23 cellular contexts compared by ENCODE assay signal in genomic region chr19:590750-591098, GRCh38. TPM values are rescaled to one million over a fixed set of nuclear protein-coding genes. Genes with fewer than 3 reads are reported as not detected.
DNase-seq lines count a peak whose midpoint lies in the region; ATAC-seq and TF ChIP-seq lines count a peak whose summit lies in the region.
"Had no signal": no experiment of that assay in that cellular context is flagged by ENCODE, and none has a peak within 500 bp of the region (broad histone marks: within the 10 kb centered on the region; RNA-seq: fewer than 3 reads in every experiment).

No MANE protein-coding gene starts in this region.

- ATAC-seq in left cardiac atrium, result no peak
- ATAC-seq in activated naive CD8-positive, alpha-beta T cell treated with anti-CD3 and anti-CD28 coated beads, Interleukin-2, amount 50 U/mL, for 24 hours, result no peak
- no peak for ATAC-seq in GM18907 (IDR thresholded peaks at IDR 0.05; ENCODE audit: unreplicated experiment)

- H3K9me3 ChIP-seq in left ventricle myocardium inferior (replicated peaks) (no peaks in the 10 kb centered on the region), SJSA1 (replicated peaks) (peaks cover 3% of the 10 kb centered on the region; the same call in 1 of the 2 replicates), suprapubic skin (no peaks in the 10 kb centered on the region)
- H3K9me3 ChIP-seq: body of pancreas had no signal

- H3K36me3 Mint-ChIP-seq in activated naive CD8-positive, alpha-beta T cell treated with anti-CD3 and anti-CD28 coated beads, Interleukin-2, amount 50 U/mL, for 24 hours (ENCODE audit: low read depth), result no peaks in the 10 kb centered on the region
- H3K36me3 Mint-ChIP-seq in activated naive CD4-positive, alpha-beta T cell treated with anti-CD3 and anti-CD28 coated beads for 36 hours (ENCODE audit: low read depth), result no peaks in the 10 kb centered on the region
- H3K36me3 Mint-ChIP-seq: activated naive CD4-positive, alpha-beta T cell treated with anti-CD3 and anti-CD28 coated beads, Interleukin-2, amount 50 U/mL, for 24 hours had no signal

- peaks cover 70% of the 10 kb centered on the region for H3K27me3 ChIP-seq in left ventricle myocardium inferior (ENCODE audit: low read depth)
- H3K27me3 ChIP-seq in SJSA1 (replicated peaks), result peaks cover 21% of the 10 kb centered on the region
- peaks cover 80% of the 10 kb centered on the region for H3K27me3 ChIP-seq in suprapubic skin

- H3K27ac Mint-ChIP-seq in activated naive CD8-positive, alpha-beta T cell treated with anti-CD3 and anti-CD28 coated beads, Interleukin-2, amount 50 U/mL, for 24 hours, result no peak overlapping the region
- H3K27ac Mint-ChIP-seq in activated naive CD4-positive, alpha-beta T cell treated with anti-CD3 and anti-CD28 coated beads for 36 hours, result no peak overlapping the region
- H3K27ac Mint-ChIP-seq: activated CD8-positive, alpha-beta T cell treated with anti-CD3 and anti-CD28 coated beads, Interleukin-2, amount 10 ng/mL, durations not matched to agents 7 days and 5 days; activated naive CD4-positive, alpha-beta T cell treated with anti-CD3 and anti-CD28 coated beads, Interleukin-2, amount 50 U/mL, for 24 hours; T-helper 2 cell treated with Interferon-gamma antibody and Interleukin-4, amounts not matched to agents 5 μg/mL and 100 μg/mL, for 36 hours had no signal

- intact Hi-C loops in left ventricle myocardium inferior (cut with micrococcal nuclease) (no loop called here), left cardiac atrium (cut with DNase I) (no loop called here)
- intact Hi-C loops in activated naive CD4-positive, alpha-beta T cell treated with anti-CD3 and anti-CD28 coated beads for 36 hours (cut with micrococcal nuclease), result no loop called here

- H3K36me3 ChIP-seq in left ventricle myocardium inferior (no peaks in the 10 kb centered on the region), SJSA1 (no peaks in the 10 kb centered on the region), suprapubic skin (no peaks in the 10 kb centered on the region)

- H3K4me1 ChIP-seq in left ventricle myocardium inferior (peaks cover 36% of the 10 kb centered on the region), SJSA1 (replicated peaks) (peaks cover 44% of the 10 kb centered on the region), suprapubic skin (peaks cover 35% of the 10 kb centered on the region)

- CTCF ChIA-PET in activated naive CD4-positive, alpha-beta T cell treated with anti-CD3 and anti-CD28 coated beads for 36 hours (lab: Charles Lee), result no interaction called here

- no peak overlapping the region for H3K27ac ChIP-seq in left ventricle myocardium inferior (replicated peaks)
- H3K27ac ChIP-seq in SJSA1, result no peak overlapping the region
- H3K27ac ChIP-seq in suprapubic skin, result no peak overlapping the region
- H3K27ac ChIP-seq: body of pancreas, epithelial cell of prostate had no signal

- no peaks in the 10 kb centered on the region for H3K9me3 Mint-ChIP-seq in activated naive CD8-positive, alpha-beta T cell treated with anti-CD3 and anti-CD28 coated beads, Interleukin-2, amount 50 U/mL, for 24 hours
- no peaks in the 10 kb centered on the region for H3K9me3 Mint-ChIP-seq in activated naive CD4-positive, alpha-beta T cell treated with anti-CD3 and anti-CD28 coated beads for 36 hours
- H3K9me3 Mint-ChIP-seq: activated naive CD4-positive, alpha-beta T cell treated with anti-CD3 and anti-CD28 coated beads, Interleukin-2, amount 50 U/mL, for 24 hours; activated T-cell treated with anti-CD3 and anti-CD28 coated beads, Interleukin-2, amount 50 U/mL, for 4 hours; neural crest cell; T-helper 2 cell treated with Interferon-gamma antibody and Interleukin-4, amounts not matched to agents 5 μg/mL and 100 μg/mL, for 36 hours had no signal

- WGBS in suprapubic skin, result 0% methylated on average over 12 of the region's 41 CpGs

- no peak for TF ChIP-seq POLR2A in suprapubic skin (IDR thresholded peaks at IDR 0.05)

- no peak for TF ChIP-seq EP300 in suprapubic skin (IDR thresholded peaks at IDR 0.05)

- TF ChIP-seq CTCF in left ventricle myocardium inferior (IDR thresholded peaks at IDR 0.05; ENCODE audit: borderline replicate concordance) (no peak), suprapubic skin (IDR thresholded peaks at IDR 0.05) (no peak)

- DNase-seq in left ventricle myocardium inferior (no peak), left cardiac atrium (no peak), SJSA1 (ENCODE audit: low read depth in 1 of 2, low spot score in 2 of 2) (no peak), suprapubic skin (ENCODE audit: low spot score in 2 of 2) (no peak)
- DNase-seq in activated naive CD8-positive, alpha-beta T cell treated with anti-CD3 and anti-CD28 coated beads, Interleukin-2, amount 50 U/mL, for 24 hours, result no peak
- no peak for DNase-seq in activated naive CD4-positive, alpha-beta T cell treated with anti-CD3 and anti-CD28 coated beads for 36 hours
- DNase-seq: activated T-cell treated with anti-CD3 and anti-CD28 coated beads, Interleukin-2, amount 50 U/mL, for 4 hours; GOT3; left colon; NCI-H1105; NCI-H524 treated with DMSO at 0.1 percent for 48 hours; SHP77 treated with DMSO at 0.1 percent for 48 hours had no signal

- peaks cover 34% of the 10 kb centered on the region for H3K27me3 Mint-ChIP-seq in activated naive CD8-positive, alpha-beta T cell treated with anti-CD3 and anti-CD28 coated beads, Interleukin-2, amount 50 U/mL, for 24 hours
- H3K27me3 Mint-ChIP-seq in activated naive CD4-positive, alpha-beta T cell treated with anti-CD3 and anti-CD28 coated beads for 36 hours (ENCODE audit: low read depth), result peaks cover 22% of the 10 kb centered on the region

- H3K4me3 ChIP-seq in left ventricle myocardium inferior (peak overlapping the region; percentile 60), SJSA1 (peak overlapping the region; percentile 33), iPS-11a (ENCODE audit: low read depth, low read length) (peak overlapping the region; percentile 1), suprapubic skin (peak overlapping the region; percentile 41)
- H3K4me3 ChIP-seq: body of pancreas had no signal

- peaks cover 3% of the 10 kb centered on the region for H3K4me1 Mint-ChIP-seq in activated naive CD8-positive, alpha-beta T cell treated with anti-CD3 and anti-CD28 coated beads, Interleukin-2, amount 50 U/mL, for 24 hours
- H3K4me1 Mint-ChIP-seq in activated naive CD4-positive, alpha-beta T cell treated with anti-CD3 and anti-CD28 coated beads for 36 hours (ENCODE audit: low read depth), result peaks cover 9% of the 10 kb centered on the region
- H3K4me1 Mint-ChIP-seq: neural crest cell had no signal

- H3K4me3 Mint-ChIP-seq in activated naive CD8-positive, alpha-beta T cell treated with anti-CD3 and anti-CD28 coated beads, Interleukin-2, amount 50 U/mL, for 24 hours, result no peak overlapping the region
- no peak overlapping the region for H3K4me3 Mint-ChIP-seq in activated naive CD4-positive, alpha-beta T cell treated with anti-CD3 and anti-CD28 coated beads for 36 hours
- H3K4me3 Mint-ChIP-seq: T-helper 2 cell treated with Interferon-gamma antibody and Interleukin-4, amounts not matched to agents 5 μg/mL and 100 μg/mL, for 36 hours had no signal

RNA-seq across cellular contexts. Expression of gene HCN2, which starts 1.0 kb away (rescaled TPM):
- total RNA-seq in left ventricle myocardium inferior (21.9 TPM), left cardiac atrium (1 to 10 TPM; 4.3 to 10.0 TPM), suprapubic skin (1 to 10 TPM in 1 of 4 donors, under 1 TPM in 3; 0.11 to 1.7 (median 0.81) TPM)
- 2.2 and 4.3 TPM in 2 replicates for total RNA-seq in SJSA1 (2014; rRNA removed; shearing (Covaris generic))
- under 1 TPM; 0.41 to 0.49 TPM for total RNA-seq in activated naive CD4-positive, alpha-beta T cell treated with anti-CD3 and anti-CD28 coated beads for 36 hours
- total RNA-seq: HT-29 had no signal

RNA-seq across cellular contexts. Expression of gene BSG, which starts 18.3 kb away (rescaled TPM):
- total RNA-seq in left ventricle myocardium inferior, result 1,533 TPM
- 1,000 to 10,000 TPM in 1 of 2 donors, 100 to 1,000 TPM in 1; 847 to 1,152 TPM for total RNA-seq in left cardiac atrium
- total RNA-seq in SJSA1 (2014; rRNA removed; shearing (Covaris generic)), result 444 and 577 TPM in 2 replicates
- total RNA-seq in suprapubic skin, result 100 to 1,000 TPM; 265 to 314 (median 285) TPM
- 100 to 1,000 TPM; 160 to 161 TPM for total RNA-seq in activated naive CD4-positive, alpha-beta T cell treated with anti-CD3 and anti-CD28 coated beads for 36 hours

RNA-seq across cellular contexts. Expression of gene POLRMT, which starts 42.6 kb away (rescaled TPM):
- 54.3 TPM for total RNA-seq in left ventricle myocardium inferior
- 10 to 100 TPM; 33.7 to 43.6 TPM for total RNA-seq in left cardiac atrium
- total RNA-seq in SJSA1 (2014; rRNA removed; shearing (Covaris generic)), result 44.2 and 44.7 TPM in 2 replicates
- total RNA-seq in suprapubic skin, result 10 to 100 TPM; 26.0 to 60.4 (median 46.3) TPM
- total RNA-seq in activated naive CD4-positive, alpha-beta T cell treated with anti-CD3 and anti-CD28 coated beads for 36 hours, result 10 to 100 TPM; 63.8 to 65.6 TPM

RNA-seq across cellular contexts. Expression of gene GZMM, which starts 46.9 kb away (rescaled TPM):
- not detected for total RNA-seq in left ventricle myocardium inferior
- 1 to 10 TPM in 1 of 2 donors, under 1 TPM in 1; 0.81 to 1.1 TPM for total RNA-seq in left cardiac atrium
- total RNA-seq in SJSA1 (2014; rRNA removed; shearing (Covaris generic)), result not detected in 2 replicates
- under 1 TPM in 1 of 4 donors, not detected in 3; 0.97 TPM for total RNA-seq in suprapubic skin
- total RNA-seq in activated naive CD4-positive, alpha-beta T cell treated with anti-CD3 and anti-CD28 coated beads for 36 hours, result 10 to 100 TPM; 20.7 TPM
- total RNA-seq: HT-29, LHCN-M2, neural crest cell, pulmonary artery endothelial cell had no signal

RNA-seq across cellular contexts. Expression of gene FGF22, which starts 49.0 kb away (rescaled TPM):
- total RNA-seq in left ventricle myocardium inferior (not detected), left cardiac atrium (under 1 TPM in 1 of 2 donors, not detected in 1; 0.44 TPM), suprapubic skin (10 to 100 TPM in 2 of 4 donors, 1 to 10 TPM in 2; 5.2 to 13.0 (median 9.2) TPM)
- 0.13 TPM in 1 of 2 replicates, not detected in the other for total RNA-seq in SJSA1 (2014; rRNA removed; shearing (Covaris generic))
- total RNA-seq in activated naive CD4-positive, alpha-beta T cell treated with anti-CD3 and anti-CD28 coated beads for 36 hours, result not detected
- total RNA-seq: activated CD8-positive, alpha-beta T cell treated with anti-CD3 and anti-CD28 coated beads, Interleukin-2, amount 10 ng/mL, durations not matched to agents 7 days and 5 days; activated T-cell treated with anti-CD3 and anti-CD28 coated beads, Interleukin-2, amount 50 U/mL, for 4 hours; body of pancreas; left colon; LHCN-M2 had no signal

Comparison
In these comparisons a context has a peak if more than half of its experiments do, and no peak if none do; other contexts are left out.
1. H3K4me3 ChIP-seq: peak in every context shown above with its lines; median percentile 60 in left ventricle myocardium inferior; 41 in suprapubic skin; 33 in SJSA1; 1 in iPS-11a.